Comparison of ENCODE assay signal across 1 cellular context in genomic region chr3:81985996-81986723, GRCh38.
TF ChIP-seq lines count a peak whose summit lies in the region.

No MANE protein-coding gene starts in this region.

TF ChIP-seq in HepG2, 621 proteins besides CTCF, POLR2A, EP300 and RAD21 (continued from another document and continues in another):
- TF ChIP-seq CC2D1A (CRISPR knock-in tag; IDR thresholded peaks at IDR 0.05), result no peak
- TF ChIP-seq NPAS2 (CRISPR knock-in tag; IDR thresholded peaks at IDR 0.05; ENCODE audit: borderline replicate concordance), result no peak
- no peak for TF ChIP-seq AKAP8 (CRISPR knock-in tag; IDR thresholded peaks at IDR 0.05)
- TF ChIP-seq ZNF224 (CRISPR knock-in tag; IDR thresholded peaks at IDR 0.05), result no peak; the same call in 1 of the 2 replicates
- TF ChIP-seq ZFX (CRISPR knock-in tag; IDR thresholded peaks at IDR 0.05; ENCODE audit: low read depth), result peak; percentile 94
- no peak for TF ChIP-seq TCF12 (IDR thresholded peaks at IDR 0.05)
- TF ChIP-seq TCF12 (CRISPR knock-in tag; IDR thresholded peaks at IDR 0.05), result no peak
- TF ChIP-seq RBFOX2 (IDR thresholded peaks at IDR 0.05; ENCODE audit: low read depth, low read length), result peak; percentile 56; the same call in 1 of the 2 replicates
- no peak for TF ChIP-seq SRY (CRISPR knock-in tag; IDR thresholded peaks at IDR 0.05)
- TF ChIP-seq ZBTB4 (CRISPR knock-in tag; IDR thresholded peaks at IDR 0.05; ENCODE audit: borderline replicate concordance), result no peak
- no peak; the same call in 1 of the 2 replicates for TF ChIP-seq ZNF441 (CRISPR knock-in tag; IDR thresholded peaks at IDR 0.05; ENCODE audit: borderline replicate concordance)
- no peak for TF ChIP-seq NFE2L1 (CRISPR knock-in tag; IDR thresholded peaks at IDR 0.05; ENCODE audit: borderline replicate concordance)
- no peak for TF ChIP-seq KLF13 (CRISPR knock-in tag; IDR thresholded peaks at IDR 0.05)
- no peak for TF ChIP-seq MBD4 (IDR thresholded peaks at IDR 0.05; ENCODE audit: borderline replicate concordance, low read length)
- TF ChIP-seq ZBTB34 (CRISPR knock-in tag; IDR thresholded peaks at IDR 0.05), result no peak
- TF ChIP-seq POLR2G (IDR thresholded peaks at IDR 0.05; ENCODE audit: low read depth, low read length), result peak; percentile 82; the same call in 1 of the 2 replicates
- TF ChIP-seq MTERF4 (CRISPR knock-in tag; IDR thresholded peaks at IDR 0.05), result no peak
- no peak for TF ChIP-seq NCOR1 (IDR thresholded peaks at IDR 0.05; ENCODE audit: borderline replicate concordance, low read length)
- peak; percentile 54 for TF ChIP-seq ASH2L (IDR thresholded peaks at IDR 0.05; ENCODE audit: insufficient read length, low read depth, low read length)
- TF ChIP-seq BRCA1 (CRISPR knock-in tag; IDR thresholded peaks at IDR 0.05), result no peak
- no peak for TF ChIP-seq IRF1 (CRISPR knock-in tag; IDR thresholded peaks at IDR 0.05; ENCODE audit: low read depth)
- no peak for TF ChIP-seq ZNF33B (CRISPR knock-in tag; IDR thresholded peaks at IDR 0.05)
- peak; percentile 53 for TF ChIP-seq ARID5B (CRISPR knock-in tag; IDR thresholded peaks at IDR 0.05)
- no peak for TF ChIP-seq ZBTB3 (CRISPR knock-in tag; IDR thresholded peaks at IDR 0.05; ENCODE audit: borderline replicate concordance, low read depth)
- TF ChIP-seq ZFP1 (CRISPR knock-in tag; IDR thresholded peaks at IDR 0.05), result no peak
- TF ChIP-seq, protein P1, sequence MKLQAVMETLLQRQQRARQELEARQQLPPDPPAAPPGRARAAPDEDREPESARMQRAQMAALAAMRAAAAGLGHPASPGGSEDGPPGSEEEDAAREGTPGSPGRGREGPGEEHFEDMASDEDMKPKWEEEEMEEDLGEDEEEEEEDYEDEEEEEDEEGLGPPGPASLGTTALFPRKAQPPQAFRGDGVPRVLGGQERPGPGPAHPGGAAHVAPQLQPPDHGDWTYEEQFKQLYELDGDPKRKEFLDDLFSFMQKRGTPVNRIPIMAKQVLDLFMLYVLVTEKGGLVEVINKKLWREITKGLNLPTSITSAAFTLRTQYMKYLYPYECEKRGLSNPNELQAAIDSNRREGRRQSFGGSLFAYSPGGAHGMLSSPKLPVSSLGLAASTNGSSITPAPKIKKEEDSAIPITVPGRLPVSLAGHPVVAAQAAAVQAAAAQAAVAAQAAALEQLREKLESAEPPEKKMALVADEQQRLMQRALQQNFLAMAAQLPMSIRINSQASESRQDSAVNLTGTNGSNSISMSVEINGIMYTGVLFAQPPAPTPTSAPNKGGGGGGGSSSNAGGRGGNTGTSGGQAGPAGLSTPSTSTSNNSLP (IDR thresholded peaks at IDR 0.05; ENCODE audit: low read depth, low read length), result no peak
- TF ChIP-seq, protein P2, sequence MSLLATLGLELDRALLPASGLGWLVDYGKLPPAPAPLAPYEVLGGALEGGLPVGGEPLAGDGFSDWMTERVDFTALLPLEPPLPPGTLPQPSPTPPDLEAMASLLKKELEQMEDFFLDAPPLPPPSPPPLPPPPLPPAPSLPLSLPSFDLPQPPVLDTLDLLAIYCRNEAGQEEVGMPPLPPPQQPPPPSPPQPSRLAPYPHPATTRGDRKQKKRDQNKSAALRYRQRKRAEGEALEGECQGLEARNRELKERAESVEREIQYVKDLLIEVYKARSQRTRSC (CRISPR knock-in tag; IDR thresholded peaks at IDR 0.05; ENCODE audit: low read depth), result no peak
- no peak for TF ChIP-seq HOXD1 (CRISPR knock-in tag; IDR thresholded peaks at IDR 0.05)
- no peak for TF ChIP-seq ZNF891 (CRISPR knock-in tag; IDR thresholded peaks at IDR 0.05)
- TF ChIP-seq, protein P3, sequence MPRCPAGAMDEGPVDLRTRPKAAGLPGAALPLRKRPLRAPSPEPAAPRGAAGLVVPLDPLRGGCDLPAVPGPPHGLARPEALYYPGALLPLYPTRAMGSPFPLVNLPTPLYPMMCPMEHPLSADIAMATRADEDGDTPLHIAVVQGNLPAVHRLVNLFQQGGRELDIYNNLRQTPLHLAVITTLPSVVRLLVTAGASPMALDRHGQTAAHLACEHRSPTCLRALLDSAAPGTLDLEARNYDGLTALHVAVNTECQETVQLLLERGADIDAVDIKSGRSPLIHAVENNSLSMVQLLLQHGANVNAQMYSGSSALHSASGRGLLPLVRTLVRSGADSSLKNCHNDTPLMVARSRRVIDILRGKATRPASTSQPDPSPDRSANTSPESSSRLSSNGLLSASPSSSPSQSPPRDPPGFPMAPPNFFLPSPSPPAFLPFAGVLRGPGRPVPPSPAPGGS (CRISPR knock-in tag; IDR thresholded peaks at IDR 0.05), result no peak
- no peak for TF ChIP-seq SNAPC2 (CRISPR knock-in tag; IDR thresholded peaks at IDR 0.05)
- no peak for TF ChIP-seq ZNF24 (IDR thresholded peaks at IDR 0.05)
- TF ChIP-seq ZNF160 (CRISPR knock-in tag; IDR thresholded peaks at IDR 0.05), result no peak
- TF ChIP-seq PHF5A (CRISPR knock-in tag; IDR thresholded peaks at IDR 0.05; ENCODE audit: low read depth, unreplicated experiment), result no peak
- TF ChIP-seq, protein P4, sequence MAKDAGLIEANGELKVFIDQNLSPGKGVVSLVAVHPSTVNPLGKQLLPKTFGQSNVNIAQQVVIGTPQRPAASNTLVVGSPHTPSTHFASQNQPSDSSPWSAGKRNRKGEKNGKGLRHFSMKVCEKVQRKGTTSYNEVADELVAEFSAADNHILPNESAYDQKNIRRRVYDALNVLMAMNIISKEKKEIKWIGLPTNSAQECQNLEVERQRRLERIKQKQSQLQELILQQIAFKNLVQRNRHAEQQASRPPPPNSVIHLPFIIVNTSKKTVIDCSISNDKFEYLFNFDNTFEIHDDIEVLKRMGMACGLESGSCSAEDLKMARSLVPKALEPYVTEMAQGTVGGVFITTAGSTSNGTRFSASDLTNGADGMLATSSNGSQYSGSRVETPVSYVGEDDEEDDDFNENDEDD (CRISPR knock-in tag; IDR thresholded peaks at IDR 0.05; ENCODE audit: borderline replicate concordance), result peak; percentile 29; the same call in 1 of the 2 replicates
- TF ChIP-seq, protein P5, sequence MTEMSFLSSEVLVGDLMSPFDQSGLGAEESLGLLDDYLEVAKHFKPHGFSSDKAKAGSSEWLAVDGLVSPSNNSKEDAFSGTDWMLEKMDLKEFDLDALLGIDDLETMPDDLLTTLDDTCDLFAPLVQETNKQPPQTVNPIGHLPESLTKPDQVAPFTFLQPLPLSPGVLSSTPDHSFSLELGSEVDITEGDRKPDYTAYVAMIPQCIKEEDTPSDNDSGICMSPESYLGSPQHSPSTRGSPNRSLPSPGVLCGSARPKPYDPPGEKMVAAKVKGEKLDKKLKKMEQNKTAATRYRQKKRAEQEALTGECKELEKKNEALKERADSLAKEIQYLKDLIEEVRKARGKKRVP (CRISPR knock-in tag; IDR thresholded peaks at IDR 0.05), result no peak
- TF ChIP-seq ZNF710 (CRISPR knock-in tag; IDR thresholded peaks at IDR 0.05; ENCODE audit: borderline replicate concordance), result no peak
- TF ChIP-seq ZNF354B (CRISPR knock-in tag; IDR thresholded peaks at IDR 0.05), result 0 out of 2 replicates have a peak, but pooled peaks have one; percentile 51
- TF ChIP-seq ZNF709 (CRISPR knock-in tag; IDR thresholded peaks at IDR 0.05), result no peak
- TF ChIP-seq RFXANK (CRISPR knock-in tag; IDR thresholded peaks at IDR 0.05), result no peak
- TF ChIP-seq ZNF143 (CRISPR knock-in tag; IDR thresholded peaks at IDR 0.05), result no peak
- TF ChIP-seq TBL1XR1 (IDR thresholded peaks at IDR 0.05; ENCODE audit: borderline replicate concordance, low read length, partially characterized antibody), result no peak
